In genomic region chr1:115052454-115053083, GRCh38 we compare ENCODE assay signal across 8 cellular contexts. TPM values are rescaled to one million over a fixed set of nuclear protein-coding genes. Genes with fewer than 3 reads are reported as not detected.
DNase-seq lines count a peak whose midpoint lies in the region; ATAC-seq and TF ChIP-seq lines count a peak whose summit lies in the region.

No MANE protein-coding gene starts in this region.

- H3K9ac ChIP-seq in NT2/D1 (ENCODE audit: insufficient read length, low read depth), result no peak overlapping the region

- H3K4me3 ChIP-seq in NT2/D1 (ENCODE audit: insufficient read length, low read depth) (no peak overlapping the region), fibroblast of mammary gland (ENCODE audit: control insufficient read depth, low read depth, low read length) (no peak overlapping the region), vagina (no peak overlapping the region)

- TF ChIP-seq CTCF in fibroblast of mammary gland (conservative IDR thresholded peaks at IDR 0.05; ENCODE audit: control insufficient read depth, insufficient read depth, low read depth, low read length) (peak; percentile 87), neural crest cell (conservative IDR thresholded peaks at IDR 0.05) (peak; percentile 85), vagina (IDR thresholded peaks at IDR 0.05) (peak; percentile 25 to 61 (median 44))

- H3K9me3 ChIP-seq in NT2/D1 (ENCODE audit: insufficient read depth, low read length) (no peaks in the 10 kb centered on the region), vagina (no peaks in the 10 kb centered on the region)

- no peaks in the 10 kb centered on the region for H3K36me3 Mint-ChIP-seq in neural crest cell (ENCODE audit: low read depth)

- TF ChIP-seq POLR2A in vagina (IDR thresholded peaks at IDR 0.05), result no peak

- intact Hi-C loops in vagina (cut with DNase I), result no loop called here

- peaks cover 16% of the 10 kb centered on the region for H3K36me3 ChIP-seq in NT2/D1 (ENCODE audit: insufficient read depth, insufficient read length, low read length)
- H3K36me3 ChIP-seq in vagina, result no peaks in the 10 kb centered on the region

- H3K27me3 ChIP-seq in NT2/D1 (ENCODE audit: insufficient read depth, insufficient read length), result no peaks in the 10 kb centered on the region
- no peaks in the 10 kb centered on the region for H3K27me3 ChIP-seq in vagina

- no peaks in the 10 kb centered on the region for H3K27me3 Mint-ChIP-seq in neural crest cell (ENCODE audit: low read depth)

- no peak overlapping the region for H3K27ac Mint-ChIP-seq in neural crest cell (ENCODE audit: unreplicated experiment)

- no peaks in the 10 kb centered on the region for H3K4me1 Mint-ChIP-seq in neural crest cell

- no peak overlapping the region for H3K4me3 Mint-ChIP-seq in neural crest cell

- peak; percentile 32 for DNase-seq in COLO829 (ENCODE audit: low spot score)
- peak; percentile 52 for DNase-seq in HK-2 (ENCODE audit: unreplicated experiment)
- peak; percentile 56 for DNase-seq in NT2/D1 (ENCODE audit: low read depth, low spot score)
- DNase-seq in activated T-cell treated with anti-CD3 and anti-CD28 coated beads for 24 hours (ENCODE audit: low read depth), result peak; percentile 45
- DNase-seq in fibroblast of mammary gland (ENCODE audit: low read depth), result peak; percentile 52
- peak; percentile 49 for DNase-seq in neural crest cell (ENCODE audit: low read depth, low spot score)
- no peak for DNase-seq in vagina (ENCODE audit: extremely low spot score in 2 of 2)

- no peaks in the 10 kb centered on the region for H3K4me1 ChIP-seq in NT2/D1 (ENCODE audit: insufficient read depth, insufficient read length)
- H3K4me1 ChIP-seq in vagina, result peaks cover 7% of the 10 kb centered on the region

- no peak overlapping the region for H3K27ac ChIP-seq in vagina

- H3K9me3 Mint-ChIP-seq in neural crest cell, result no peaks in the 10 kb centered on the region

- peak; percentile 73 for ATAC-seq in GM19395 (IDR thresholded peaks at IDR 0.05; ENCODE audit: unreplicated experiment)

RNA-seq across cellular contexts. Expression of gene TSHB, which starts 22.9 kb away (rescaled TPM):
- total RNA-seq in neural crest cell (not detected in 2 replicates), vagina (not detected)

RNA-seq across cellular contexts. Expression of gene TSPAN2, which starts 36.7 kb away (rescaled TPM):
- total RNA-seq in neural crest cell (4.3 and 5.4 TPM in 2 replicates), vagina (10.6 TPM)

Comparison
In these comparisons a context has a peak if more than half of its experiments do, and no peak if none do; other contexts are left out.
1. DNase-seq: peak in COLO829 (single experiment), HK-2 (single experiment), NT2/D1 (single experiment), activated T-cell treated with anti-CD3 and anti-CD28 coated beads for 24 hours (single experiment), fibroblast of mammary gland (single experiment) and neural crest cell (single experiment); none in vagina (0 of 2).
2. Peak in every context shown above with its lines, with median percentiles within 50 percentile points of each other: CTCF ChIP-seq.